Comparison of ENCODE assay signal across 11 cellular contexts in genomic region chr9:37028425-37029031, GRCh38. TPM values are rescaled to one million over a fixed set of nuclear protein-coding genes. Genes with fewer than 3 reads are reported as not detected.
A peak's percentile ranks its signal among the peaks of the same experiment; 100 is the strongest.
DNase-seq lines count a peak whose midpoint lies in the region; ATAC-seq and TF ChIP-seq lines count a peak whose summit lies in the region.
"Had no signal": no experiment of that assay in that cellular context is flagged by ENCODE, and none has a peak within 500 bp of the region (broad histone marks: within the 10 kb centered on the region; RNA-seq: fewer than 3 reads in every experiment).

No MANE protein-coding gene starts in this region.

- no peak overlapping the region for H2AK5ac ChIP-seq in mesendoderm (ENCODE audit: low read length)

- H3K4me3 Mint-ChIP-seq in T-helper 17 cell, result peak overlapping the region; percentile 82

- no peak overlapping the region for H2BK5ac ChIP-seq in mesendoderm (ENCODE audit: low read length)

- peaks cover 90% of the 10 kb centered on the region for H4K20me1 ChIP-seq in BLaER1

- H3K79me1 ChIP-seq in mesendoderm (ENCODE audit: low read length), result no peaks in the 10 kb centered on the region

- H3K23ac ChIP-seq in mesendoderm (ENCODE audit: low read length), result no peak overlapping the region

- H3K27ac ChIP-seq in BLaER1, result peak overlapping the region; percentile 98
- H3K27ac ChIP-seq in mesendoderm (ENCODE audit: low read depth, low read length), result no peak overlapping the region
- H3K27ac ChIP-seq: coronary artery had no signal

- no peaks in the 10 kb centered on the region for H3K79me2 ChIP-seq in mesendoderm (ENCODE audit: control insufficient read depth, insufficient read depth, low read length)

- TF ChIP-seq CTCF in GM13977 (IDR thresholded peaks at IDR 0.05; ENCODE audit: extremely low read depth, insufficient read depth, missing control alignments), result no peak

- no peak overlapping the region for H2BK15ac ChIP-seq in mesendoderm (replicated peaks; ENCODE audit: low read depth)

- WGBS in mesendoderm (ENCODE audit: extremely low coverage, insufficient coverage, low lambda C conversion rate), result no CpG with 5 or more reads among the region's 21 CpGs

- H3K18ac ChIP-seq in mesendoderm (ENCODE audit: low read length), result no peak overlapping the region

- H3K36me3 ChIP-seq in BLaER1, result peaks cover 36% of the 10 kb centered on the region
- H3K36me3 ChIP-seq in mesendoderm (ENCODE audit: control insufficient read depth, insufficient read depth, low read length), result no peaks in the 10 kb centered on the region
- H3K36me3 ChIP-seq: Peyer's patch had no signal

- H3K9me3 ChIP-seq in BLaER1 (peaks cover 3% of the 10 kb centered on the region; the same call in 1 of the 2 replicates), T-helper 17 cell (ENCODE audit: control insufficient read depth, low read length, poor library complexity, severe bottlenecking) (peaks cover 5% of the 10 kb centered on the region)
- H3K9me3 ChIP-seq: Peyer's patch had no signal

- H3K9ac ChIP-seq in BLaER1 (peak overlapping the region; percentile 96), mesendoderm (ENCODE audit: low read length) (no peak overlapping the region)

- no peak for ATAC-seq in T-helper 17 cell
- no peak for ATAC-seq in GM21526 (IDR thresholded peaks at IDR 0.05; ENCODE audit: low FRiP score, unreplicated experiment)

- H3K27ac Mint-ChIP-seq in T-helper 17 cell, result no peak overlapping the region
- H3K27ac Mint-ChIP-seq: activated T-cell treated with anti-CD3 and anti-CD28 coated beads, Interleukin-2, amount 50 U/mL, for 24 hours had no signal

- peaks cover 99% of the 10 kb centered on the region for H3K27me3 ChIP-seq in BLaER1
- peaks cover 91% of the 10 kb centered on the region for H3K27me3 ChIP-seq in mesendoderm (ENCODE audit: insufficient read depth, low read length, poor library complexity)

- no peak overlapping the region for H3K4ac ChIP-seq in mesendoderm (ENCODE audit: low read depth, low read length)

- no peak overlapping the region for H4K8ac ChIP-seq in mesendoderm (ENCODE audit: low read depth, low read length)

- peak overlapping the region; percentile 88 for H3K4me2 ChIP-seq in BLaER1
- no peak overlapping the region for H3K4me2 ChIP-seq in mesendoderm (ENCODE audit: low read length)

- no peak overlapping the region for H3K56ac ChIP-seq in mesendoderm (ENCODE audit: low read length)

- H3K4me1 ChIP-seq in BLaER1 (peaks cover 28% of the 10 kb centered on the region), mesendoderm (ENCODE audit: control insufficient read depth, low read depth, low read length) (peaks cover 2% of the 10 kb centered on the region)

- H3K4me3 ChIP-seq in BLaER1 (peak overlapping the region; percentile 88), mesendoderm (ENCODE audit: low read length) (no peak overlapping the region)

- H3K27me3 Mint-ChIP-seq in T-helper 17 cell, result peaks cover 90% of the 10 kb centered on the region

- H2BK120ac ChIP-seq in mesendoderm (ENCODE audit: low read depth, low read length), result no peak overlapping the region

- peaks cover 24% of the 10 kb centered on the region for H3K4me1 Mint-ChIP-seq in T-helper 17 cell

- in situ Hi-C loops in GM13977 (cut with MboI; ENCODE audit: low pct_unique_long_range_greater_than_20kb, low sequenced_read_pairs, unreplicated experiment), result loop anchor here (10.0 kb wide), 1 partner anchor 276 kb away; no protein-coding TSS in a partner anchor

- DNase-seq in GM13977 (ENCODE audit: low spot score) (peak; percentile 43), T-helper 17 cell (no peak), mesendoderm (peak; percentile 11), hypothalamus (lab: John Stamatoyannopoulos, UW) (no peak), activated gamma-delta T cell treated with Interleukin-2 at 50 U/mL for 16 hours (no peak), HUDEP-2 (lab: John Stamatoyannopoulos, UW; ENCODE audit: unreplicated experiment in 76 of 76) (no peak)
- DNase-seq: activated T-cell treated with anti-CD3 and anti-CD28 coated beads, Interleukin-2, amount 50 U/mL, for 24 hours had no signal

- no peak overlapping the region for H4K5ac ChIP-seq in mesendoderm (ENCODE audit: low read length)

- peaks cover 8% of the 10 kb centered on the region for H3K36me3 Mint-ChIP-seq in T-helper 17 cell (ENCODE audit: low read depth)

RNA-seq across cellular contexts. Expression of gene PAX5, which starts 5.5 kb away (rescaled TPM):
- total RNA-seq in T-helper 17 cell, result 10 to 100 TPM in 1 of 2 donors, not detected in 1; 10.1 TPM
- polyA plus RNA-seq in mesendoderm (2013, experiment 1 of 2), result 0.06 TPM
- 0.08 TPM for polyA plus RNA-seq in mesendoderm (2013, experiment 2 of 2)

Comparison
In these comparisons a context has a peak if more than half of its experiments do, and no peak if none do; other contexts are left out.
1. DNase-seq: peak in GM13977 (single experiment) and mesendoderm (single experiment); none in T-helper 17 cell (0 of 3), hypothalamus (0 of 51), activated gamma-delta T cell treated with Interleukin-2 at 50 U/mL for 16 hours (single experiment) and HUDEP-2 (0 of 76).